ENCODE assay signal across 8 cellular contexts in the genomic region with DNA sequence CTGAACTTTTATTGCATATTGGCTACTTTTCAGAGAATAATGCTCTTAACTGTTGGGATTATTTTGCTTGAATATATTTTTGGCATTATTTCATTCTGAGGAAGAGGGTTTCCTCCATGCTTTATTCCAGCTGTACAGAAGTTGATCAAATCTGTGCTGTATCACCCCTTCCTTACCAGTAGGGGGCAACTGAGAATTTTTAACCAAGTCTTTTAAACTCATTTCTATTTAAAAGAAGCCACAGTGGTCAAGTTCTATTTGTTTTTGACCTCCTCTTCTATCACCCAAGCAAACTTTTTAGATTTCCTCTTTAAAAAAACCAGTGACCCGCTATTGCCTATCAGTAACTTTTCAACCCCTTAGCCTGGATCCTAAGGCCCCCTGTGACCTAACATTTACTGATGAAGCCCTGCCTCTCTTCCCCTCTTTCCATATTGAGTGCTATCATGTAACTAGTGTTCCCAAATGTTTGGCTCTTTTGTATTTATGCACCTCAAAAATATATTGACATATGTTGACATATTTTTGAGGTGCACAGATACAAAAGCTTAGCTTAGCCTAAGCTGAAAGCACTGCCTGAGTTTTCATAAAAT.
A peak's percentile ranks its signal among the peaks of the same experiment; 100 is the strongest.
DNase-seq lines count a peak whose midpoint lies in the region; ATAC-seq, FAIRE-seq and TF ChIP-seq lines count a peak whose summit lies in the region.

No MANE protein-coding gene starts in this region.

- no peak overlapping the region for H3K4me2 ChIP-seq in A549
- no peak overlapping the region for H3K4me2 ChIP-seq in fibroblast of lung (ENCODE audit: extremely low read depth, insufficient read depth, low read length)

- TF ChIP-seq POLR2A in A549 (IDR thresholded peaks at IDR 0.05; ENCODE audit: low read length) (no peak), spleen (IDR thresholded peaks at IDR 0.05) (no peak)

- TF ChIP-seq RAD21 in A549 (conservative IDR thresholded peaks at IDR 0.05 in 1 of 2, IDR thresholded peaks at IDR 0.05 in 1 of 2): peak in 1 of 2 experiments; percentile 20; a peak in 1 of 5 replicates

- CTCF ChIA-PET in A549 (lab: Yijun Ruan, JAX) (interaction anchor here (0.7 to 1.5 kb wide), 4 partner anchors 8 to 52 kb away, joined by 3 to 4 read pairs (median 3); no protein-coding TSS in a partner anchor), Panc1 (lab: Charles Lee) (no interaction called here)

- no peak overlapping the region for H3K9ac ChIP-seq in fibroblast of lung (ENCODE audit: insufficient read depth, low read length)

- DNase-seq in A549 (ENCODE audit: low read depth in 1 of 2, low spot score in 1 of 2) (peak; percentile 8 to 19), GM13976 (ENCODE audit: low spot score) (peak; percentile 24), Panc1 (ENCODE audit: low read depth, low spot score) (peak; percentile 17), fibroblast of lung (ENCODE audit: low read depth in 2 of 2) (peak; percentile 15 to 49), spleen (no peak)
- DNase-seq in activated T-cell treated with anti-CD3 and anti-CD28 coated beads, Interleukin-2, amount 50 U/mL, for 72 hours: no peak

- intact Hi-C loops in Panc1 (cut with micrococcal nuclease; ENCODE audit: unreplicated experiment): no loop called here
- intact Hi-C loops in spleen (cut with DNase I; ENCODE audit: low total_unique reads): no loop called here

- H3K79me2 ChIP-seq in fibroblast of lung (ENCODE audit: control insufficient read depth, insufficient read depth, low read length): no peaks in the 10 kb centered on the region

- H4K20me1 ChIP-seq in fibroblast of lung (ENCODE audit: control insufficient read depth, extremely low read depth, insufficient read depth, low read length): no peaks in the 10 kb centered on the region

- TF ChIP-seq EP300 in A549 (IDR thresholded peaks at IDR 0.05): no peak

- no peak overlapping the region for H3K4me3 ChIP-seq in A549
- H3K4me3 ChIP-seq in Panc1 (ENCODE audit: low read depth in 2 of 2, low read length in 2 of 2): no peak overlapping the region
- H3K4me3 ChIP-seq in fibroblast of lung (replicated peaks in 1 of 4; ENCODE audit: control extremely low read depth in 1 of 4, insufficient read depth in 1 of 4, low read depth in 3 of 4, low read length in 4 of 4): no peak overlapping the region
- H3K4me3 ChIP-seq in spleen: no peak overlapping the region

- H3K9me3 Mint-ChIP-seq in activated T-cell treated with anti-CD3 and anti-CD28 coated beads, Interleukin-2, amount 50 U/mL, for 72 hours: no peaks in the 10 kb centered on the region

- TF ChIP-seq CTCF in A549 (IDR thresholded peaks at IDR 0.05): peak; percentile 48
- TF ChIP-seq CTCF in GM13976 (IDR thresholded peaks at IDR 0.05; ENCODE audit: borderline replicate concordance, control extremely low read depth, extremely low read depth, insufficient read depth, missing control alignments): peak; percentile 47
- peak; percentile 74; the same call in 1 of the 2 replicates for TF ChIP-seq CTCF in Panc1 (IDR thresholded peaks at IDR 0.05)
- peak; percentile 64 to 80 for TF ChIP-seq CTCF in fibroblast of lung (conservative IDR thresholded peaks at IDR 0.05 in 1 of 2, IDR thresholded peaks at IDR 0.05 in 1 of 2; ENCODE audit: low read depth in 1 of 2, low read length in 2 of 2)
- peak; percentile 14 to 67 (median 51) for TF ChIP-seq CTCF in spleen (IDR thresholded peaks at IDR 0.05 in 8 of 11, conservative IDR thresholded peaks at IDR 0.05 in 3 of 11)

- 0% methylated on average over 1 of the region's 1 CpG for WGBS in A549 (ENCODE audit: missing lambda C conversion rate)
- 5 to 22% (median 18%) methylated on average over 1 of the region's 1 CpG for WGBS in spleen, 5 donors

- no peak overlapping the region for H2AFZ ChIP-seq in fibroblast of lung (ENCODE audit: low read length)

- FAIRE-seq in A549 (lab: Jason Lieb, UNC): no peak

- H3K4me1 ChIP-seq in A549 (no peaks in the 10 kb centered on the region), Panc1 (ENCODE audit: control insufficient read depth, insufficient read depth, low read length) (no peaks in the 10 kb centered on the region), fibroblast of lung (ENCODE audit: control insufficient read depth, extremely low read depth, insufficient read depth, low read length) (no peaks in the 10 kb centered on the region), spleen (no peaks in the 10 kb centered on the region)

- H3K27ac ChIP-seq in A549: no peak overlapping the region
- no peak overlapping the region for H3K27ac ChIP-seq in Panc1 (ENCODE audit: low read length)
- H3K27ac ChIP-seq in fibroblast of lung (ENCODE audit: insufficient read depth, low read length): no peak overlapping the region
- no peak overlapping the region for H3K27ac ChIP-seq in spleen

- H3K9me3 ChIP-seq in A549 (no peaks in the 10 kb centered on the region), Panc1 (ENCODE audit: control insufficient read depth, insufficient read depth, low read depth, low read length) (no peaks in the 10 kb centered on the region), fibroblast of lung (ENCODE audit: control insufficient read depth, insufficient read depth, low read depth, low read length) (no peaks in the 10 kb centered on the region), spleen (no peaks in the 10 kb centered on the region)

- ATAC-seq in A549 (peak in 1 of 2 experiments; percentile 46; a peak in 2 of 6 replicates), HG03025 (IDR thresholded peaks at IDR 0.05; ENCODE audit: low FRiP score, unreplicated experiment) (peak; percentile 66), Panc1 (no peak), GM21515 (IDR thresholded peaks at IDR 0.05; ENCODE audit: unreplicated experiment) (no peak)
- no peak for ATAC-seq in activated T-cell treated with anti-CD3 and anti-CD28 coated beads, Interleukin-2, amount 50 U/mL, for 72 hours (replicated peaks in 1 of 2)

- in situ Hi-C loops in GM13976 (cut with MboI; ENCODE audit: low sequenced_read_pairs, unreplicated experiment): no loop called here
- in situ Hi-C loops in Panc1 (cut with HindIII; ENCODE audit: low pct_unique_long_range_greater_than_20kb, low sequenced_read_pairs): no loop called here

- POLR2A ChIA-PET in A549 (lab: Yijun Ruan, JAX): no interaction called here
- POLR2A ChIA-PET in Panc1 (lab: Charles Lee): no interaction called here

- H3K4me3 Mint-ChIP-seq in activated T-cell treated with anti-CD3 and anti-CD28 coated beads, Interleukin-2, amount 50 U/mL, for 72 hours: no peak overlapping the region

- no TSS peak for BruUV-seq in Panc1 (replicated peaks; lab: Mats Ljungman, UMichigan)

- H3K36me3 ChIP-seq in Panc1 (ENCODE audit: control insufficient read depth, insufficient read depth, low read length) (no peaks in the 10 kb centered on the region), fibroblast of lung (ENCODE audit: control insufficient read depth, insufficient read depth, low read length) (no peaks in the 10 kb centered on the region), spleen (no peaks in the 10 kb centered on the region)

- H3K27me3 Mint-ChIP-seq in activated T-cell treated with anti-CD3 and anti-CD28 coated beads, Interleukin-2, amount 50 U/mL, for 72 hours (ENCODE audit: low read depth): no peaks in the 10 kb centered on the region

- H3K36me3 Mint-ChIP-seq in activated T-cell treated with anti-CD3 and anti-CD28 coated beads, Interleukin-2, amount 50 U/mL, for 72 hours (ENCODE audit: insufficient read depth in 2 of 2): no peaks in the 10 kb centered on the region

- H3K27ac Mint-ChIP-seq in activated T-cell treated with anti-CD3 and anti-CD28 coated beads, Interleukin-2, amount 50 U/mL, for 72 hours: no peak overlapping the region

- H3K27me3 ChIP-seq in Panc1 (ENCODE audit: control insufficient read depth, insufficient read depth, low read length) (no peaks in the 10 kb centered on the region), fibroblast of lung (ENCODE audit: control insufficient read depth, insufficient read depth, low read length) (no peaks in the 10 kb centered on the region), spleen (replicated peaks in 1 of 7) (no peaks in the 10 kb centered on the region)

- no peaks in the 10 kb centered on the region for H3K4me1 Mint-ChIP-seq in activated T-cell treated with anti-CD3 and anti-CD28 coated beads, Interleukin-2, amount 50 U/mL, for 72 hours (ENCODE audit: low read depth)

TF ChIP-seq in A549, 52 proteins besides CTCF, POLR2A, EP300 and RAD21 (continues in another document):
- TF ChIP-seq PHF8 (IDR thresholded peaks at IDR 0.05; ENCODE audit: borderline replicate concordance, low read depth): no peak
- no peak for TF ChIP-seq SREBF2 (IDR thresholded peaks at IDR 0.05)
- TF ChIP-seq, protein P1, sequence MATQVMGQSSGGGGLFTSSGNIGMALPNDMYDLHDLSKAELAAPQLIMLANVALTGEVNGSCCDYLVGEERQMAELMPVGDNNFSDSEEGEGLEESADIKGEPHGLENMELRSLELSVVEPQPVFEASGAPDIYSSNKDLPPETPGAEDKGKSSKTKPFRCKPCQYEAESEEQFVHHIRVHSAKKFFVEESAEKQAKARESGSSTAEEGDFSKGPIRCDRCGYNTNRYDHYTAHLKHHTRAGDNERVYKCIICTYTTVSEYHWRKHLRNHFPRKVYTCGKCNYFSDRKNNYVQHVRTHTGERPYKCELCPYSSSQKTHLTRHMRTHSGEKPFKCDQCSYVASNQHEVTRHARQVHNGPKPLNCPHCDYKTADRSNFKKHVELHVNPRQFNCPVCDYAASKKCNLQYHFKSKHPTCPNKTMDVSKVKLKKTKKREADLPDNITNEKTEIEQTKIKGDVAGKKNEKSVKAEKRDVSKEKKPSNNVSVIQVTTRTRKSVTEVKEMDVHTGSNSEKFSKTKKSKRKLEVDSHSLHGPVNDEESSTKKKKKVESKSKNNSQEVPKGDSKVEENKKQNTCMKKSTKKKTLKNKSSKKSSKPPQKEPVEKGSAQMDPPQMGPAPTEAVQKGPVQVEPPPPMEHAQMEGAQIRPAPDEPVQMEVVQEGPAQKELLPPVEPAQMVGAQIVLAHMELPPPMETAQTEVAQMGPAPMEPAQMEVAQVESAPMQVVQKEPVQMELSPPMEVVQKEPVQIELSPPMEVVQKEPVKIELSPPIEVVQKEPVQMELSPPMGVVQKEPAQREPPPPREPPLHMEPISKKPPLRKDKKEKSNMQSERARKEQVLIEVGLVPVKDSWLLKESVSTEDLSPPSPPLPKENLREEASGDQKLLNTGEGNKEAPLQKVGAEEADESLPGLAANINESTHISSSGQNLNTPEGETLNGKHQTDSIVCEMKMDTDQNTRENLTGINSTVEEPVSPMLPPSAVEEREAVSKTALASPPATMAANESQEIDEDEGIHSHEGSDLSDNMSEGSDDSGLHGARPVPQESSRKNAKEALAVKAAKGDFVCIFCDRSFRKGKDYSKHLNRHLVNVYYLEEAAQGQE (IDR thresholded peaks at IDR 0.05): no peak
- TF ChIP-seq, protein P2, sequence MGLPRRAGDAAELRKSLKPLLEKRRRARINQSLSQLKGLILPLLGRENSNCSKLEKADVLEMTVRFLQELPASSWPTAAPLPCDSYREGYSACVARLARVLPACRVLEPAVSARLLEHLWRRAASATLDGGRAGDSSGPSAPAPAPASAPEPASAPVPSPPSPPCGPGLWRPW (IDR thresholded peaks at IDR 0.05): no peak
- TF ChIP-seq GATA3 (IDR thresholded peaks at IDR 0.05; ENCODE audit: borderline replicate concordance): no peak
- TF ChIP-seq CBX2 (IDR thresholded peaks at IDR 0.05; ENCODE audit: borderline replicate concordance, low read depth): no peak
- TF ChIP-seq EHF (CRISPR knock-in tag; IDR thresholded peaks at IDR 0.05): no peak
- no peak for TF ChIP-seq ESRRA (IDR thresholded peaks at IDR 0.05; ENCODE audit: borderline replicate concordance, low read length)

Comparison
In these comparisons a context has a peak if more than half of its experiments do, and no peak if none do; other contexts are left out.
1. DNase-seq: peak in A549 (2 of 2), GM13976 (single experiment), Panc1 (single experiment) and fibroblast of lung (2 of 2); none in spleen (single experiment) and activated T-cell treated with anti-CD3 and anti-CD28 coated beads, Interleukin-2, amount 50 U/mL, for 72 hours (0 of 2).
2. Peak in every context shown above with its lines, with median percentiles within 50 percentile points of each other: CTCF ChIP-seq.